Comparison of ENCODE assay signal across 7 cellular contexts in genomic region chr10:5976689-5977470, GRCh38. TPM values are rescaled to one million over a fixed set of nuclear protein-coding genes. Genes with fewer than 3 reads are reported as not detected.
DNase-seq lines count a peak whose midpoint lies in the region; ATAC-seq and TF ChIP-seq lines count a peak whose summit lies in the region.

No MANE protein-coding gene starts in this region.

- no peaks in the 10 kb centered on the region for H3F3A ChIP-seq in OCI-LY1 (ENCODE audit: insufficient read depth, low read length)

- no peaks in the 10 kb centered on the region; the same call in 1 of the 2 replicates for H3K27me3 ChIP-seq in OCI-LY1 (ENCODE audit: insufficient read depth, low read length)

- no peak for TF ChIP-seq CTCF in OCI-LY1 (IDR thresholded peaks at IDR 0.05; ENCODE audit: low read length)
- no peak for TF ChIP-seq CTCF in osteocyte (IDR thresholded peaks at IDR 0.05)

- no peaks in the 10 kb centered on the region for H3K9me3 Mint-ChIP-seq in osteocyte (ENCODE audit: unreplicated experiment)

- peaks cover 9% of the 10 kb centered on the region for H3K4me1 Mint-ChIP-seq in osteocyte (ENCODE audit: unreplicated experiment)

- H3K36me3 Mint-ChIP-seq in osteocyte (ENCODE audit: unreplicated experiment), result no peaks in the 10 kb centered on the region

- no peaks in the 10 kb centered on the region for H3K79me2 ChIP-seq in OCI-LY1 (ENCODE audit: insufficient read depth, low read length)

- H3K27ac Mint-ChIP-seq in osteocyte (ENCODE audit: unreplicated experiment), result no peak overlapping the region

- H3K4me3 ChIP-seq in OCI-LY1 (ENCODE audit: low read depth, low read length, poor library complexity, severe bottlenecking), result peak overlapping the region; percentile 66

- peak; percentile 23 for ATAC-seq in GM18511 (IDR thresholded peaks at IDR 0.05; ENCODE audit: unreplicated experiment)
- ATAC-seq in HG02759 (IDR thresholded peaks at IDR 0.05; ENCODE audit: unreplicated experiment), result peak; percentile 25

- DNase-seq in activated gamma-delta T cell (lab: John Stamatoyannopoulos, UW) (peak; percentile 46), globus pallidus (ENCODE audit: low spot score) (peak; percentile 10), osteocyte (ENCODE audit: extremely low spot score, unreplicated experiment) (peak; percentile 86), kidney glomerular epithelial cell (lab: John Stamatoyannopoulos, UW) (no peak)

- no peak overlapping the region for H3K27ac ChIP-seq in OCI-LY1 (ENCODE audit: low read depth, low read length, poor library complexity, severe bottlenecking)

- peak overlapping the region; percentile 70 for H3K4me3 Mint-ChIP-seq in osteocyte (ENCODE audit: unreplicated experiment)

- no peaks in the 10 kb centered on the region for H3K9me2 ChIP-seq in OCI-LY1 (ENCODE audit: low read depth, low read length)

- H4K20me1 ChIP-seq in OCI-LY1 (ENCODE audit: insufficient read depth, low read length), result no peaks in the 10 kb centered on the region

- no peaks in the 10 kb centered on the region for H3K9me3 ChIP-seq in OCI-LY1 (ENCODE audit: low read length)

- peak overlapping the region; percentile 60 for H3K4me2 ChIP-seq in OCI-LY1 (ENCODE audit: low read length)

- peaks cover 15% of the 10 kb centered on the region for H3K4me1 ChIP-seq in OCI-LY1 (ENCODE audit: insufficient read depth, low read length, severe bottlenecking)

- no peak overlapping the region for H2AFZ ChIP-seq in OCI-LY1 (ENCODE audit: low read length)

- peak overlapping the region; percentile 42 for H3K9ac ChIP-seq in OCI-LY1 (ENCODE audit: low read length)

- peaks cover 35% of the 10 kb centered on the region for H3K27me3 Mint-ChIP-seq in osteocyte (ENCODE audit: unreplicated experiment)

- no peaks in the 10 kb centered on the region for H3K36me3 ChIP-seq in OCI-LY1 (ENCODE audit: insufficient read depth, low read length)

RNA-seq across cellular contexts. Expression of gene IL15RA, which starts 0.5 kb away (rescaled TPM):
- total RNA-seq in osteocyte, result 0.40 and 0.44 TPM in 2 replicates
